10 cellular contexts compared by ENCODE assay signal in the genomic region with DNA sequence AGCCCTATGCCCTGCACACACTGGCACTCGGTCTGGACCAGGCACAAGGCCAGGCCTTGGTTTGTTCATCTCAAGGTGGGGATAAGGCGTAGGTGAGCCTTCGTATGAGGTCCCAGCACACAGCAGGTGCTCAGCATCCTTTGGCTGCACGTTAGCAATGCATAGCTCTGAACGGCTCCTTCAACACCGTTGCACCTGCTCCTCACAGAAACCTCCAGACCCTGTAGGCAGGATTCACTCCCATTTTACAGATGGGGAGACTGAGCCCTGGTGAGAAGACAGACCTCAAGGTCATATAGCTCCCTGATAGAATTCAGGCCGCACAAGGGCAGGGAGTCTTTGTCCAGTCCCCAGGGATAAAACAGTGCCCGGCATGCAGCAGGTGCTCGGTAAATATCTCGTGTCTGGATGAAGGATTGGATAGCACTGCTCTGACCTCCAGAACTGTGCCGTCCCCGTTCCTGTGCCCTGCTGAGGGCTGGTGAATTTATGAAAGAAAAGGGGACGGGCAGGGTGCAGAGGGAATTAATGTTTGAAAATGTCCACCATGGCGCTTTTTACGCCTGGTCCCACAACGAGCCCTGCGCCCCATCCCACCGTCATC. TPM values are rescaled to one million over a fixed set of nuclear protein-coding genes. Genes with fewer than 3 reads are reported as not detected.
A peak's percentile ranks its signal among the peaks of the same experiment; 100 is the strongest.
DNase-seq lines count a peak whose midpoint lies in the region; ATAC-seq and TF ChIP-seq lines count a peak whose summit lies in the region.
"Had no signal": no experiment of that assay in that cellular context is flagged by ENCODE, and none has a peak within 500 bp of the region (broad histone marks: within the 10 kb centered on the region; RNA-seq: fewer than 3 reads in every experiment).

No MANE protein-coding gene starts in this region.

- no peak for TF ChIP-seq EP300 in neural cell (conservative IDR thresholded peaks at IDR 0.05; ENCODE audit: poor library complexity, severe bottlenecking)

- WGBS in esophagus, 2 donors: 54 to 60% methylated on average over 18 of the region's 18 CpGs

- DNase-seq in cardiac septum (ENCODE audit: low spot score) (peak; percentile 72), left cardiac atrium (no peak), vagina (ENCODE audit: extremely low spot score in 2 of 2) (peak; percentile 67 to 80)
- DNase-seq in stimulated activated CD4-positive, alpha-beta T cell treated with anti-CD3 and anti-CD28 coated beads, Interleukin-12 subunit alpha, Interleukin-12 subunit beta, amount 100 ng/mL, for 4 hours: no peak
- DNase-seq: MM.1S had no signal

- no peaks in the 10 kb centered on the region for H3K9me2 ChIP-seq in neural cell (ENCODE audit: insufficient read depth, low read length)

- no peaks in the 10 kb centered on the region for H3K9me3 ChIP-seq in esophagus (ENCODE audit: control insufficient read depth in 2 of 2, insufficient read depth in 1 of 2, low read depth in 1 of 2, low read length in 1 of 2)
- no peaks in the 10 kb centered on the region for H3K9me3 ChIP-seq in neural cell (ENCODE audit: low read length)
- no peaks in the 10 kb centered on the region for H3K9me3 ChIP-seq in vagina

- TF ChIP-seq POLR2A in vagina (IDR thresholded peaks at IDR 0.05): no peak

- H3K9ac ChIP-seq in neural cell (ENCODE audit: low read length): peak overlapping the region; percentile 78

- H3K27ac ChIP-seq in esophagus (ENCODE audit: low read depth in 2 of 2, low read length in 1 of 2) (peak overlapping the region; percentile 52 to 65), neural cell (ENCODE audit: low read length) (peak overlapping the region; percentile 42), vagina (peak overlapping the region; percentile 60)
- H3K27ac ChIP-seq: Peyer's patch had no signal

- no peak for TF ChIP-seq RAD21 in neural cell (conservative IDR thresholded peaks at IDR 0.05)

- H3K36me3 ChIP-seq in esophagus (ENCODE audit: control insufficient read depth in 2 of 2, insufficient read depth in 2 of 2, low read length in 1 of 2) (peaks cover 0 to 3% of the 10 kb centered on the region in 2 donors), neural cell (ENCODE audit: insufficient read depth, low read length) (no peaks in the 10 kb centered on the region), vagina (no peaks in the 10 kb centered on the region)
- H3K36me3 ChIP-seq: Peyer's patch had no signal

- H3K4me3 ChIP-seq in esophagus (ENCODE audit: low read depth in 1 of 2, low read length in 2 of 2) (peak overlapping the region; percentile 61 to 68), neural cell (ENCODE audit: low read length) (peak overlapping the region; percentile 87), vagina (peak overlapping the region; percentile 50 to 65)

- H3K79me2 ChIP-seq in neural cell (replicated peaks; ENCODE audit: insufficient read depth, low read length): no peaks in the 10 kb centered on the region

- H3K4me1 ChIP-seq in esophagus (ENCODE audit: control insufficient read depth in 2 of 2, insufficient read depth in 2 of 2, low read length in 1 of 2): peaks cover 5 to 19% of the 10 kb centered on the region in 2 donors
- peaks cover 33% of the 10 kb centered on the region for H3K4me1 ChIP-seq in vagina

- H3K27me3 ChIP-seq in esophagus (ENCODE audit: control insufficient read depth in 1 of 2, insufficient read depth in 2 of 2, low read length in 2 of 2): no peaks in the 10 kb centered on the region
- H3K27me3 ChIP-seq in neural cell (ENCODE audit: insufficient read depth, low read depth, low read length): peaks cover 39% of the 10 kb centered on the region
- no peaks in the 10 kb centered on the region for H3K27me3 ChIP-seq in vagina

- no peak for TF ChIP-seq CTCF in neural cell (IDR thresholded peaks at IDR 0.05; ENCODE audit: poor library complexity, severe bottlenecking)
- TF ChIP-seq CTCF in vagina (IDR thresholded peaks at IDR 0.05): no peak

- peak overlapping the region; percentile 55 for H3K4me2 ChIP-seq in neural cell (ENCODE audit: low read length)

- no peak overlapping the region for H2AFZ ChIP-seq in neural cell (ENCODE audit: low read depth, low read length)

- ATAC-seq in left cardiac atrium: no peak
- ATAC-seq in GM18517 (IDR thresholded peaks at IDR 0.05; ENCODE audit: unreplicated experiment): no peak
- no peak for ATAC-seq in HG02623 (IDR thresholded peaks at IDR 0.05; ENCODE audit: unreplicated experiment)

- H3F3A ChIP-seq in neural cell (ENCODE audit: insufficient read depth, low read length, poor library complexity, severe bottlenecking): no peaks in the 10 kb centered on the region

- intact Hi-C loops in cardiac septum (cut with DNase I): no loop called here
- intact Hi-C loops in left cardiac atrium (cut with DNase I): loop anchor here in 1 of 2 donors (2.0 kb wide), 1 partner anchor 77 kb away; no protein-coding TSS in a partner anchor
- intact Hi-C loops in vagina (cut with DNase I): no loop called here

- no peaks in the 10 kb centered on the region for H4K20me1 ChIP-seq in neural cell (ENCODE audit: insufficient read depth)

TF ChIP-seq in neural cell, 6 proteins besides CTCF, POLR2A, EP300 and RAD21:
- no peak for TF ChIP-seq TAF1 (IDR thresholded peaks at IDR 0.05; ENCODE audit: low read depth)
- TF ChIP-seq, protein P1, sequence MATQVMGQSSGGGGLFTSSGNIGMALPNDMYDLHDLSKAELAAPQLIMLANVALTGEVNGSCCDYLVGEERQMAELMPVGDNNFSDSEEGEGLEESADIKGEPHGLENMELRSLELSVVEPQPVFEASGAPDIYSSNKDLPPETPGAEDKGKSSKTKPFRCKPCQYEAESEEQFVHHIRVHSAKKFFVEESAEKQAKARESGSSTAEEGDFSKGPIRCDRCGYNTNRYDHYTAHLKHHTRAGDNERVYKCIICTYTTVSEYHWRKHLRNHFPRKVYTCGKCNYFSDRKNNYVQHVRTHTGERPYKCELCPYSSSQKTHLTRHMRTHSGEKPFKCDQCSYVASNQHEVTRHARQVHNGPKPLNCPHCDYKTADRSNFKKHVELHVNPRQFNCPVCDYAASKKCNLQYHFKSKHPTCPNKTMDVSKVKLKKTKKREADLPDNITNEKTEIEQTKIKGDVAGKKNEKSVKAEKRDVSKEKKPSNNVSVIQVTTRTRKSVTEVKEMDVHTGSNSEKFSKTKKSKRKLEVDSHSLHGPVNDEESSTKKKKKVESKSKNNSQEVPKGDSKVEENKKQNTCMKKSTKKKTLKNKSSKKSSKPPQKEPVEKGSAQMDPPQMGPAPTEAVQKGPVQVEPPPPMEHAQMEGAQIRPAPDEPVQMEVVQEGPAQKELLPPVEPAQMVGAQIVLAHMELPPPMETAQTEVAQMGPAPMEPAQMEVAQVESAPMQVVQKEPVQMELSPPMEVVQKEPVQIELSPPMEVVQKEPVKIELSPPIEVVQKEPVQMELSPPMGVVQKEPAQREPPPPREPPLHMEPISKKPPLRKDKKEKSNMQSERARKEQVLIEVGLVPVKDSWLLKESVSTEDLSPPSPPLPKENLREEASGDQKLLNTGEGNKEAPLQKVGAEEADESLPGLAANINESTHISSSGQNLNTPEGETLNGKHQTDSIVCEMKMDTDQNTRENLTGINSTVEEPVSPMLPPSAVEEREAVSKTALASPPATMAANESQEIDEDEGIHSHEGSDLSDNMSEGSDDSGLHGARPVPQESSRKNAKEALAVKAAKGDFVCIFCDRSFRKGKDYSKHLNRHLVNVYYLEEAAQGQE (IDR thresholded peaks at IDR 0.05; ENCODE audit: borderline replicate concordance): no peak
- no peak for TF ChIP-seq EZH2 (IDR thresholded peaks at IDR 0.05; ENCODE audit: borderline replicate concordance, insufficient read depth, low read length, poor library complexity, severe bottlenecking)
- no peak for TF ChIP-seq MXI1 (conservative IDR thresholded peaks at IDR 0.05; ENCODE audit: poor library complexity, severe bottlenecking)
TF ChIP-seq in neural cell: peak in this region for 0.

RNA-seq across cellular contexts. Expression of a gene that starts 2.4 kb away (rescaled TPM):
- total RNA-seq in cardiac septum: 5.5 TPM
- total RNA-seq in left cardiac atrium: 1 to 10 TPM; 4.8 to 5.2 TPM
- 10 to 100 TPM; 23.2 to 26.7 TPM for polyA plus RNA-seq in esophagus
- 34.4 and 41.2 TPM in 2 replicates for polyA plus RNA-seq in neural cell
- polyA minus RNA-seq in neural cell: 73.6 and 75.0 TPM in 2 replicates
- 17.2 TPM for total RNA-seq in vagina

Comparison
In these comparisons a context has a peak if more than half of its experiments do, and no peak if none do; other contexts are left out.
1. DNase-seq: peak in cardiac septum (single experiment) and vagina (2 of 2); none in left cardiac atrium (single experiment) and stimulated activated CD4-positive, alpha-beta T cell treated with anti-CD3 and anti-CD28 coated beads, Interleukin-12 subunit alpha, Interleukin-12 subunit beta, amount 100 ng/mL, for 4 hours (single experiment).
2. Peak in every context shown above with its lines, with median percentiles within 50 percentile points of each other: H3K27ac ChIP-seq and H3K4me3 ChIP-seq.